17 cellular contexts compared by ENCODE assay signal in genomic region chr14:93951798-93952540, GRCh38. TPM values are rescaled to one million over a fixed set of nuclear protein-coding genes. Genes with fewer than 3 reads are reported as not detected.
DNase-seq lines count a peak whose midpoint lies in the region; ATAC-seq, FAIRE-seq and TF ChIP-seq lines count a peak whose summit lies in the region.
"Had no signal": no experiment of that assay in that cellular context is flagged by ENCODE, and none has a peak within 500 bp of the region (broad histone marks: within the 10 kb centered on the region; RNA-seq: fewer than 3 reads in every experiment).

No MANE protein-coding gene starts in this region.

- H3K9me3 ChIP-seq in T-helper 17 cell (ENCODE audit: control insufficient read depth, low read length, poor library complexity, severe bottlenecking) (no peaks in the 10 kb centered on the region), HepG2 (ENCODE audit: low read length) (no peaks in the 10 kb centered on the region)
- H3K9me3 ChIP-seq: SJSA1 had no signal

- H3K36me3 Mint-ChIP-seq in activated CD4-positive, alpha-beta T cell treated with anti-CD3 and anti-CD28 coated beads, Interleukin-2, amount 10 ng/mL, durations not matched to agents 7 days and 5 days (ENCODE audit: low read depth): peaks cover 31% of the 10 kb centered on the region
- H3K36me3 Mint-ChIP-seq in T-helper 17 cell (ENCODE audit: low read depth): no peaks in the 10 kb centered on the region

- no peak for TF ChIP-seq CTCF in HepG2 (CRISPR knock-in tag; IDR thresholded peaks at IDR 0.05)

- H3K27ac Mint-ChIP-seq in activated CD4-positive, alpha-beta T cell treated with anti-CD3 and anti-CD28 coated beads, Interleukin-2, amount 10 ng/mL, durations not matched to agents 7 days and 5 days: peak overlapping the region; percentile 25
- H3K27ac Mint-ChIP-seq in T-helper 17 cell: peak overlapping the region; percentile 62

- H3K9ac ChIP-seq in HepG2 (ENCODE audit: insufficient read depth, low read depth, low read length): no peak overlapping the region

- in situ Hi-C loops in HepG2 (cut with HindIII; ENCODE audit: extremely low pct_ligation_motif_present, low pct_unique_long_range_greater_than_20kb): no loop called here

- no peak overlapping the region for H2AFZ ChIP-seq in HepG2 (ENCODE audit: low read length)

- TF ChIP-seq EP300 in HepG2 (IDR thresholded peaks at IDR 0.05; ENCODE audit: low read depth in 2 of 2, low read length in 2 of 2) (no peak), HepG2 (CRISPR knock-in tag; IDR thresholded peaks at IDR 0.05; ENCODE audit: borderline replicate concordance) (no peak)

- no peak overlapping the region for H3K4me3 ChIP-seq in HepG2 (replicated peaks in 1 of 3; ENCODE audit: insufficient read depth in 1 of 3, low read depth in 2 of 3, low read length in 3 of 3)
- H3K4me3 ChIP-seq: SJSA1 had no signal

- no peak for ATAC-seq in T-helper 17 cell
- no peak for ATAC-seq in HepG2
- no peak for ATAC-seq in GM19463 (IDR thresholded peaks at IDR 0.05; ENCODE audit: unreplicated experiment)
- no peak for ATAC-seq in GM18517 (IDR thresholded peaks at IDR 0.05; ENCODE audit: unreplicated experiment)

- H3K79me2 ChIP-seq in HepG2 (ENCODE audit: insufficient read depth, low read length): no peaks in the 10 kb centered on the region

- no peak for TF ChIP-seq RAD21 in HepG2 (CRISPR knock-in tag; IDR thresholded peaks at IDR 0.05)

- peaks cover 54% of the 10 kb centered on the region for H3K4me1 ChIP-seq in HepG2 (ENCODE audit: insufficient read depth, low read length)
- H3K4me1 ChIP-seq: SJSA1 had no signal

- no peaks in the 10 kb centered on the region for H3K27me3 ChIP-seq in HepG2 (ENCODE audit: control insufficient read depth in 1 of 2, insufficient read depth in 2 of 2, low read length in 2 of 2)
- H3K27me3 ChIP-seq: SJSA1 had no signal

- no TSS peak for BruUV-seq in HepG2 (replicated peaks; lab: Mats Ljungman, UMichigan)

- H4K20me1 ChIP-seq in HepG2 (ENCODE audit: insufficient read depth, low read length): no peaks in the 10 kb centered on the region

- WGBS in HepG2 (ENCODE audit: low lambda C conversion rate): 10% methylated on average over 2 of the region's 6 CpGs

- DNase-seq in activated CD4-positive, alpha-beta T cell treated with anti-CD3 and anti-CD28 coated beads, Interleukin-2, amount 10 ng/mL, durations not matched to agents 7 days and 5 days: no peak
- DNase-seq in activated CD4-positive, alpha-beta T cell treated with anti-CD3 and anti-CD28 coated beads for 48 hours: no peak
- peak; percentile 21 for DNase-seq in HT1080 (ENCODE audit: low read depth)
- no peak for DNase-seq in T-helper 17 cell
- DNase-seq in HepG2 (ENCODE audit: low spot score): no peak
- DNase-seq in superior temporal gyrus (ENCODE audit: extremely low spot score): no peak
- DNase-seq: activated naive CD4-positive, alpha-beta T cell treated with Interleukin-2 at 50 U/mL for 16 hours; effector memory CD4-positive, alpha-beta T cell; stimulated activated CD4-positive, alpha-beta T cell treated with anti-CD3 and anti-CD28 coated beads, Interleukin-2, amount 100 ng/mL, for 24 hours; trophoblast cell had no signal

- intact Hi-C loops in HepG2 (cut with micrococcal nuclease; ENCODE audit: unreplicated experiment): loop anchor here (10.0 kb wide), 1 partner anchor 183 kb away; no protein-coding TSS in a partner anchor

- H3K9me3 Mint-ChIP-seq in activated CD4-positive, alpha-beta T cell treated with anti-CD3 and anti-CD28 coated beads, Interleukin-2, amount 10 ng/mL, durations not matched to agents 7 days and 5 days: no peaks in the 10 kb centered on the region

- POLR2A ChIA-PET in activated CD4-positive, alpha-beta T cell treated with anti-CD3 and anti-CD28 coated beads, Interleukin-2, amount 10 ng/mL, durations not matched to agents 7 days and 5 days (lab: Charles Lee): no interaction called here
- POLR2A ChIA-PET in HepG2 (lab: Yijun Ruan, JAX): interaction anchor here (2.2 kb wide), 1 partner anchor 11 kb away, joined by 14 read pairs; no protein-coding TSS in a partner anchor

- H3K4me2 ChIP-seq in HepG2 (ENCODE audit: low read depth, low read length): no peak overlapping the region

- no peak for FAIRE-seq in HepG2 (lab: Jason Lieb, UNC)
- FAIRE-seq: bronchial epithelial cell had no signal

- H3K36me3 ChIP-seq in HepG2 (replicated peaks in 1 of 2; ENCODE audit: control insufficient read depth in 1 of 2, insufficient read depth in 2 of 2, low read length in 2 of 2): no peaks in the 10 kb centered on the region

- no peaks in the 10 kb centered on the region for H3K27me3 Mint-ChIP-seq in activated CD4-positive, alpha-beta T cell treated with anti-CD3 and anti-CD28 coated beads, Interleukin-2, amount 10 ng/mL, durations not matched to agents 7 days and 5 days
- no peaks in the 10 kb centered on the region for H3K27me3 Mint-ChIP-seq in T-helper 17 cell

- no peak overlapping the region for H3K27ac ChIP-seq in HepG2 (ENCODE audit: extremely low read length, insufficient read depth, low read length)
- H3K27ac ChIP-seq: SJSA1 had no signal

- no peak overlapping the region for H3K4me3 Mint-ChIP-seq in activated CD4-positive, alpha-beta T cell treated with anti-CD3 and anti-CD28 coated beads, Interleukin-2, amount 10 ng/mL, durations not matched to agents 7 days and 5 days
- no peak overlapping the region for H3K4me3 Mint-ChIP-seq in T-helper 17 cell

- CTCF ChIA-PET in activated CD4-positive, alpha-beta T cell treated with anti-CD3 and anti-CD28 coated beads, Interleukin-2, amount 10 ng/mL, durations not matched to agents 7 days and 5 days (lab: Charles Lee): interaction anchor here (0.8 to 5.7 kb wide), 5 partner anchors 9 to 123 kb away, joined by 3 to 54 read pairs (median 4); no protein-coding TSS in a partner anchor
- CTCF ChIA-PET in HepG2 (lab: Yijun Ruan, JAX; ENCODE audit: low intra/inter-chr PET ratio, low total read pairs): no interaction called here

- peaks cover 60% of the 10 kb centered on the region for H3K4me1 Mint-ChIP-seq in activated CD4-positive, alpha-beta T cell treated with anti-CD3 and anti-CD28 coated beads, Interleukin-2, amount 10 ng/mL, durations not matched to agents 7 days and 5 days
- H3K4me1 Mint-ChIP-seq in T-helper 17 cell: peaks cover 32% of the 10 kb centered on the region

- no peak for TF ChIP-seq POLR2A in HepG2 (IDR thresholded peaks at IDR 0.05; ENCODE audit: insufficient read depth in 1 of 2, low read depth in 2 of 2, low read length in 2 of 2)

RNA-seq across cellular contexts. Expression of gene ASB2, which starts 24.4 kb away (rescaled TPM):
- total RNA-seq in activated CD4-positive, alpha-beta T cell treated with anti-CD3 and anti-CD28 coated beads, Interleukin-2, amount 10 ng/mL, durations not matched to agents 7 days and 5 days: 10 to 100 TPM; 20.7 to 21.1 TPM
- total RNA-seq in HT1080 (2014; rRNA removed; shearing (Covaris generic)): not detected in 2 replicates
- polyA plus RNA-seq in HT1080 (2015; cell fraction: cytosol; rRNA removed): 0.11 TPM in 1 of 2 replicates, not detected in the other
- 0.10 TPM in 1 of 2 replicates, not detected in the other for polyA plus RNA-seq in HT1080 (2015; cell fraction: nucleus; rRNA removed)
- total RNA-seq in T-helper 17 cell (1 to 10 TPM; 2.3 to 6.5 TPM), HepG2 (2016; rRNA removed; fragmentation: Illumina TruSeq; extraction: Trizol) (0.46 and 0.82 TPM in 2 replicates)
- total RNA-seq in HepG2 (2016; cell fraction: cytosol; rRNA removed; fragmentation: Illumina TruSeq; extraction: Trizol; ENCODE audit: low read depth): 0.26 and 0.40 TPM in 2 replicates
- total RNA-seq in HepG2 (2016; cell fraction: insoluble cytoplasmic fraction; rRNA removed; fragmentation: Illumina TruSeq; extraction: Trizol): 0.62 and 0.93 TPM in 2 replicates
- 0.37 and 0.83 TPM in 2 replicates for total RNA-seq in HepG2 (2016; cell fraction: membrane; rRNA removed; fragmentation: Illumina TruSeq; extraction: Trizol)
- 1.1 and 1.3 TPM in 2 replicates for total RNA-seq in HepG2 (2016; cell fraction: nucleus; rRNA removed; fragmentation: Illumina TruSeq; extraction: Trizol)
- polyA plus RNA-seq in HepG2 (2011; rRNA removed): 4.1 and 4.5 TPM in 2 replicates
- 4.5 and 6.1 TPM in 2 replicates for polyA plus RNA-seq in HepG2 (2011; cell fraction: cytosol; rRNA removed)
- 9.6 and 13.9 TPM in 2 replicates for polyA plus RNA-seq in HepG2 (2011; cell fraction: nucleus; rRNA removed)
- 0.48 and 0.80 TPM in 2 replicates for polyA plus RNA-seq in HepG2 (2012)
- 0.21 and 0.37 TPM in 2 replicates for polyA plus RNA-seq in HepG2 (2016; cell fraction: cytosol; fragmentation: Illumina TruSeq; extraction: Trizol; ENCODE audit: low read depth)
- polyA plus RNA-seq in HepG2 (2016; cell fraction: insoluble cytoplasmic fraction; fragmentation: Illumina TruSeq; extraction: Trizol; ENCODE audit: low read depth): 0.58 and 0.71 TPM in 2 replicates
- polyA plus RNA-seq in HepG2 (2016; cell fraction: membrane; fragmentation: Illumina TruSeq; extraction: Trizol; ENCODE audit: low read depth): 0.35 and 0.43 TPM in 2 replicates
- 1.0 and 1.6 TPM in 2 replicates for polyA plus RNA-seq in HepG2 (2016; cell fraction: nucleus; fragmentation: Illumina TruSeq; extraction: Trizol; ENCODE audit: insufficient read depth, low read depth)
- polyA minus RNA-seq in HepG2 (2011; rRNA and poly(A)+ RNA removed; ENCODE audit: low replicate concordance): 14.4 TPM in 1 of 2 replicates, not detected in the other
- polyA minus RNA-seq in HepG2 (2011; cell fraction: cytosol; rRNA and poly(A)+ RNA removed): 3.1 and 3.4 TPM in 2 replicates
- polyA minus RNA-seq in HepG2 (2011; cell fraction: nucleus; rRNA and poly(A)+ RNA removed): 3.7 and 6.6 TPM in 2 replicates
- total RNA-seq: lung microvascular endothelial cell had no signal

RNA-seq across cellular contexts. Expression of gene FAM181A, which starts 24.8 kb away (rescaled TPM):
- total RNA-seq in activated CD4-positive, alpha-beta T cell treated with anti-CD3 and anti-CD28 coated beads, Interleukin-2, amount 10 ng/mL, durations not matched to agents 7 days and 5 days: not detected
- total RNA-seq in HT1080 (2014; rRNA removed; shearing (Covaris generic)): not detected in 2 replicates
- polyA plus RNA-seq in HT1080 (2015; cell fraction: cytosol; rRNA removed): not detected in 2 replicates
- not detected in 2 replicates for polyA plus RNA-seq in HT1080 (2015; cell fraction: nucleus; rRNA removed)
- total RNA-seq in T-helper 17 cell (not detected), HepG2 (2016; rRNA removed; fragmentation: Illumina TruSeq; extraction: Trizol) (1.1 and 1.5 TPM in 2 replicates)
- 0.18 and 0.51 TPM in 2 replicates for total RNA-seq in HepG2 (2016; cell fraction: cytosol; rRNA removed; fragmentation: Illumina TruSeq; extraction: Trizol; ENCODE audit: low read depth)
- total RNA-seq in HepG2 (2016; cell fraction: insoluble cytoplasmic fraction; rRNA removed; fragmentation: Illumina TruSeq; extraction: Trizol): 0.95 and 1.2 TPM in 2 replicates
- 1.1 and 1.4 TPM in 2 replicates for total RNA-seq in HepG2 (2016; cell fraction: membrane; rRNA removed; fragmentation: Illumina TruSeq; extraction: Trizol)
- total RNA-seq in HepG2 (2016; cell fraction: nucleus; rRNA removed; fragmentation: Illumina TruSeq; extraction: Trizol): 0.38 and 1.1 TPM in 2 replicates
- polyA plus RNA-seq in HepG2 (2011; rRNA removed): 0.80 and 1.1 TPM in 2 replicates
- 0.47 and 0.89 TPM in 2 replicates for polyA plus RNA-seq in HepG2 (2011; cell fraction: cytosol; rRNA removed)
- polyA plus RNA-seq in HepG2 (2011; cell fraction: nucleus; rRNA removed): 0.45 and 0.61 TPM in 2 replicates
- polyA plus RNA-seq in HepG2 (2012): 0.69 and 0.97 TPM in 2 replicates
- 0.54 and 0.60 TPM in 2 replicates for polyA plus RNA-seq in HepG2 (2016; cell fraction: cytosol; fragmentation: Illumina TruSeq; extraction: Trizol; ENCODE audit: low read depth)
- polyA plus RNA-seq in HepG2 (2016; cell fraction: insoluble cytoplasmic fraction; fragmentation: Illumina TruSeq; extraction: Trizol; ENCODE audit: low read depth): 1.4 and 1.8 TPM in 2 replicates
- polyA plus RNA-seq in HepG2 (2016; cell fraction: membrane; fragmentation: Illumina TruSeq; extraction: Trizol; ENCODE audit: low read depth): 0.57 and 0.84 TPM in 2 replicates
- polyA plus RNA-seq in HepG2 (2016; cell fraction: nucleus; fragmentation: Illumina TruSeq; extraction: Trizol; ENCODE audit: insufficient read depth, low read depth): 1.6 and 2.1 TPM in 2 replicates
- polyA minus RNA-seq in HepG2 (2011; rRNA and poly(A)+ RNA removed; ENCODE audit: low replicate concordance): 1.6 TPM in 1 of 2 replicates, not detected in the other
- polyA minus RNA-seq in HepG2 (2011; cell fraction: cytosol; rRNA and poly(A)+ RNA removed): not detected in 2 replicates
- not detected in 2 replicates for polyA minus RNA-seq in HepG2 (2011; cell fraction: nucleus; rRNA and poly(A)+ RNA removed)
- total RNA-seq: bronchial epithelial cell, lung microvascular endothelial cell, SJSA1 had no signal
- polyA plus RNA-seq: AG04450 had no signal

RNA-seq across cellular contexts. Expression of gene CCDC197, which starts 45.1 kb away (rescaled TPM):
- not detected for total RNA-seq in activated CD4-positive, alpha-beta T cell treated with anti-CD3 and anti-CD28 coated beads, Interleukin-2, amount 10 ng/mL, durations not matched to agents 7 days and 5 days
- not detected in 2 replicates for total RNA-seq in HT1080 (2014; rRNA removed; shearing (Covaris generic))
- polyA plus RNA-seq in HT1080 (2015; cell fraction: cytosol; rRNA removed): not detected in 2 replicates
- polyA plus RNA-seq in HT1080 (2015; cell fraction: nucleus; rRNA removed): not detected in 2 replicates
- total RNA-seq in T-helper 17 cell (not detected), HepG2 (2016; rRNA removed; fragmentation: Illumina TruSeq; extraction: Trizol) (0.11 TPM in 1 of 2 replicates, not detected in the other)
- total RNA-seq in HepG2 (2016; cell fraction: cytosol; rRNA removed; fragmentation: Illumina TruSeq; extraction: Trizol; ENCODE audit: low read depth): not detected in 2 replicates
- not detected in 2 replicates for total RNA-seq in HepG2 (2016; cell fraction: insoluble cytoplasmic fraction; rRNA removed; fragmentation: Illumina TruSeq; extraction: Trizol)
- not detected in 2 replicates for total RNA-seq in HepG2 (2016; cell fraction: membrane; rRNA removed; fragmentation: Illumina TruSeq; extraction: Trizol)
- not detected in 2 replicates for total RNA-seq in HepG2 (2016; cell fraction: nucleus; rRNA removed; fragmentation: Illumina TruSeq; extraction: Trizol)
- polyA plus RNA-seq in HepG2 (2011; rRNA removed): 0.13 TPM in 1 of 2 replicates, not detected in the other
- not detected in 2 replicates for polyA plus RNA-seq in HepG2 (2011; cell fraction: cytosol; rRNA removed)
- 0.17 TPM in 1 of 2 replicates, not detected in the other for polyA plus RNA-seq in HepG2 (2011; cell fraction: nucleus; rRNA removed)
- 0.11 TPM in 1 of 2 replicates, not detected in the other for polyA plus RNA-seq in HepG2 (2012)
- not detected in 2 replicates for polyA plus RNA-seq in HepG2 (2016; cell fraction: cytosol; fragmentation: Illumina TruSeq; extraction: Trizol; ENCODE audit: low read depth)
- not detected in 2 replicates for polyA plus RNA-seq in HepG2 (2016; cell fraction: insoluble cytoplasmic fraction; fragmentation: Illumina TruSeq; extraction: Trizol; ENCODE audit: low read depth)
- 0.16 TPM in 1 of 2 replicates, not detected in the other for polyA plus RNA-seq in HepG2 (2016; cell fraction: membrane; fragmentation: Illumina TruSeq; extraction: Trizol; ENCODE audit: low read depth)
- 0.33 TPM in 1 of 2 replicates, not detected in the other for polyA plus RNA-seq in HepG2 (2016; cell fraction: nucleus; fragmentation: Illumina TruSeq; extraction: Trizol; ENCODE audit: insufficient read depth, low read depth)
- polyA minus RNA-seq in HepG2 (2011; rRNA and poly(A)+ RNA removed; ENCODE audit: low replicate concordance): 0.20 TPM in 1 of 2 replicates, not detected in the other
- polyA minus RNA-seq in HepG2 (2011; cell fraction: cytosol; rRNA and poly(A)+ RNA removed): not detected in 2 replicates
- polyA minus RNA-seq in HepG2 (2011; cell fraction: nucleus; rRNA and poly(A)+ RNA removed): not detected in 2 replicates
- total RNA-seq: bronchial epithelial cell, lung microvascular endothelial cell, SJSA1 had no signal
- polyA plus RNA-seq: AG04450, neural cell had no signal
